ENCODE assay signal across 20 cellular contexts in the genomic region with DNA sequence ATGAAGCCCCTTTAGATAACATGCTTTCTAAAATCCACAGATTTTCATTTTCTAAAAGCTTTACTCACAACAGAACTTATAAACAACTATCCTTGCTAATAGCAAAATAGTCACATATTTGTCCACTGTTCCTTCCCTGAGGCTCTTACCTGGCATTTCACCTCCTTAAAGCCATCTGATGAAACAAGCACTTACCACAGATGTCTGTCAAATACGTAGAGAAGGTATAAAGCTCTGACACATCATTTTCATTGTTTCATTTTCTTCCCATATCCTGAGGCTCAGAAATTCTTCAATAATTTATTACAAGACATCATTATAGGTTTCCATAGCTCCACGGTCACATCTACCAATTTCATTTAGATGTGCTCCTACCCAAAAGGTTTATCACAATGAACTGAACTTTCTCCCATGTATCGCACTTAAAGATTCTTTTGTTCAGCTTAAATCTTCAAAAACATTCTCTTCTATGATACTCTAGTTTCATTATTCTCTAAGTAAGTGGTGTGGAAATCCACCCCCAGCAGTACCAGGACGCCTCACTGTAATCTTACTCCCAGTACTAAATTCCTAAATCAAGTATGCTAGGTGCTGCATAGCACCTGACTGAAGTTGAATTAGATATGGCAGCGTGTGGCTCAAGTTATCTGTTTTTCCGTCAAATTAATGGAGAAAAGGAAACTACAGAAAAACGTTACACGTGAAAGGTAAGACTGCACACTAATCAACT.
"Had no signal": no experiment of that assay in that cellular context is flagged by ENCODE, and none has a peak within 500 bp of the region (broad histone marks: within the 10 kb centered on the region; RNA-seq: fewer than 3 reads in every experiment).

No MANE protein-coding gene starts in this region.

- ATAC-seq: left colon; left lung; mucosa of descending colon; naive thymus-derived CD4-positive, alpha-beta T cell; right lobe of liver; stimulated activated effector memory CD8-positive, alpha-beta T cell treated with anti-CD3 and anti-CD28 coated beads, Interleukin-12 subunit alpha, Interleukin-12 subunit beta, amount 100 ng/mL, for 72 hours had no signal

- H3K36me3 ChIP-seq: left lung, right atrium auricular region, right lobe of liver, suprapubic skin, thoracic aorta, tibial artery, uterus had no signal

- H3K4me3 ChIP-seq: left lung, lung, mucosa of descending colon, right atrium auricular region, right lobe of liver, suprapubic skin, thoracic aorta, tibial artery, uterus had no signal

- DNase-seq: hypothalamus; immature natural killer cell; kidney; left colon; left lung; midbrain; mucosa of descending colon; naive thymus-derived CD4-positive, alpha-beta T cell; nucleus accumbens; right lobe of liver; stimulated activated CD4-positive, alpha-beta T cell treated with anti-CD3 and anti-CD28 coated beads, Interleukin-4, amount 100 ng/mL, for 24 hours; stimulated activated naive CD4-positive, alpha-beta T cell; tibial artery; uterus had no signal

- FAIRE-seq: islet of Langerhans, kidney had no signal

- H3K27me3 ChIP-seq: left lung, right atrium auricular region, right lobe of liver, suprapubic skin, tibial artery, uterus had no signal

- H3K27ac ChIP-seq: left lung, right atrium auricular region, right lobe of liver, suprapubic skin, thoracic aorta, tibial artery, uterus had no signal

- H3K9me3 ChIP-seq: left lung, mucosa of descending colon, right atrium auricular region, right lobe of liver, suprapubic skin, thoracic aorta, tibial artery, uterus had no signal

- H3K4me1 ChIP-seq: left lung, right atrium auricular region, right lobe of liver, suprapubic skin, tibial artery, uterus had no signal
